In the genomic region with DNA sequence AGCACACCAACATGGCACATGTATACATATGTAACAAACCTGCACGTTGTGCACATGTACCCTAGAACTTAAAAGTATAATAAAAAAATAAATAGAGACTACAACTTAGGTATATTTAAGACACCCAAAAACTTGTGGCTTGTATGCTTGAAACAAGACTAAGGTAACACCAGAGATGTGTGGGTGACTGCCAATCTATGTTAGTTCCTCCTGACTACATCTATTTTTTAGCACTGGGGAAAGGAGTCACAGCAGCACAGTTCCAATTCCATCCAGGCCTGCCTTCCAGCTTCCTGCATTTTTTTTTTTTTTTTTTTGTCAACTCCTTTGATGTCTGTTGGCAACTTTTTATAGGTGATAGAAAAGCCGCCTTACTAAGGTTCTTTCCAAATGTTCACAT, we compare ENCODE assay signal across 26 cellular contexts. TPM values are rescaled to one million over a fixed set of nuclear protein-coding genes. Genes with fewer than 3 reads are reported as not detected.
DNase-seq lines count a peak whose midpoint lies in the region; ATAC-seq and TF ChIP-seq lines count a peak whose summit lies in the region.
"Had no signal": no experiment of that assay in that cellular context is flagged by ENCODE, and none has a peak within 500 bp of the region (broad histone marks: within the 10 kb centered on the region; RNA-seq: fewer than 3 reads in every experiment).

No MANE protein-coding gene starts in this region.

- no peak overlapping the region for H3K4me2 ChIP-seq in H9 (ENCODE audit: insufficient read depth, insufficient read length, low read length)

- H3K4me1 ChIP-seq in H9 (ENCODE audit: insufficient read depth, low read length) = no peaks in the 10 kb centered on the region

- H2AFZ ChIP-seq in H9 (ENCODE audit: low read length) = no peak overlapping the region

- H2AK5ac ChIP-seq in H9 (ENCODE audit: insufficient read length, low read length) = no peak overlapping the region

- H2BK15ac ChIP-seq in H9 (ENCODE audit: low read depth, low read length) = no peak overlapping the region

- no peaks in the 10 kb centered on the region for H3K23me2 ChIP-seq in H9 (ENCODE audit: insufficient read length, low read depth, low read length, poor library complexity, severe bottlenecking)

- H3K79me2 ChIP-seq in H9 (ENCODE audit: insufficient read depth, low read length) = no peaks in the 10 kb centered on the region; the same call in 1 of the 2 replicates

- no CpG with 5 or more reads among the region's 2 CpGs for WGBS in H9 (ENCODE audit: extremely low coverage, insufficient read length, low lambda C conversion rate)

- H3K4ac ChIP-seq in H9 (ENCODE audit: low read depth, low read length) = no peak overlapping the region

- no peaks in the 10 kb centered on the region for H3K9me3 Mint-ChIP-seq in activated T-cell treated with anti-CD3 and anti-CD28 coated beads, Interleukin-2, amount 50 U/mL, for 24 hours
- no peaks in the 10 kb centered on the region for H3K9me3 Mint-ChIP-seq in H9
- H3K9me3 Mint-ChIP-seq: CD8-positive, alpha-beta T cell had no signal

- H3K14ac ChIP-seq in H9 (ENCODE audit: insufficient read depth, low read length) = no peak overlapping the region

- no peak overlapping the region for H4K91ac ChIP-seq in H9 (ENCODE audit: insufficient read length, low read depth, low read length)

- no peak overlapping the region for H2BK20ac ChIP-seq in H9 (ENCODE audit: low read depth, low read length, poor library complexity, severe bottlenecking)

- H2BK5ac ChIP-seq in H9 (ENCODE audit: insufficient read length, low read length) = no peak overlapping the region

- H3K9me3 ChIP-seq in H9 (ENCODE audit: control insufficient read depth, low read depth, low read length) = no peaks in the 10 kb centered on the region

- H4K20me1 ChIP-seq in H9 (ENCODE audit: control insufficient read depth, insufficient read depth, insufficient read length) = no peaks in the 10 kb centered on the region

- H3K4me1 Mint-ChIP-seq in activated T-cell treated with anti-CD3 and anti-CD28 coated beads, Interleukin-2, amount 50 U/mL, for 24 hours (ENCODE audit: low read depth) = peaks cover 13% of the 10 kb centered on the region
- peaks cover 27 to 30% of the 10 kb centered on the region in 2 experiments for H3K4me1 Mint-ChIP-seq in H9

- no peak overlapping the region for H3T11ph ChIP-seq in H9 (ENCODE audit: low read length)

- no peaks in the 10 kb centered on the region for H3K27me3 ChIP-seq in H9 (ENCODE audit: insufficient read depth, low read length)

- no peaks in the 10 kb centered on the region for H3K79me1 ChIP-seq in H9 (ENCODE audit: insufficient read depth, low read depth, low read length, poor library complexity, severe bottlenecking)

- no peak overlapping the region for H3K23ac ChIP-seq in H9 (ENCODE audit: insufficient read length, low read depth, low read length)

- no peak overlapping the region for H4K8ac ChIP-seq in H9 (replicated peaks; ENCODE audit: insufficient read length, low read depth, low read length)

- H3K36me3 Mint-ChIP-seq in activated T-cell treated with anti-CD3 and anti-CD28 coated beads, Interleukin-2, amount 50 U/mL, for 24 hours (ENCODE audit: low read depth) = peaks cover 85% of the 10 kb centered on the region
- peaks cover 16 to 55% (median 39%) of the 10 kb centered on the region in 3 experiments; a peak in 6 of 7 replicates for H3K36me3 Mint-ChIP-seq in H9 (ENCODE audit: insufficient read depth in 1 of 3, low read depth in 3 of 3)

- H3K56ac ChIP-seq in H9 (ENCODE audit: insufficient read length, low read depth, low read length) = no peak overlapping the region

- no peak overlapping the region for H4K5ac ChIP-seq in H9 (ENCODE audit: insufficient read length, low read depth, low read length)

- no peak for ATAC-seq in HG02623 (IDR thresholded peaks at IDR 0.05; ENCODE audit: unreplicated experiment)
- no peak for ATAC-seq in HG03175 (IDR thresholded peaks at IDR 0.05; ENCODE audit: unreplicated experiment)
- ATAC-seq: CD8-positive, alpha-beta T cell; Right ventricle myocardium inferior had no signal

- no peak overlapping the region for H3K9ac ChIP-seq in H9 (ENCODE audit: extremely low read depth, insufficient read length, low read length)

- TF ChIP-seq CTCF in H9 (conservative IDR thresholded peaks at IDR 0.05) = no peak

- no peak overlapping the region for H3K4me3 Mint-ChIP-seq in activated T-cell treated with anti-CD3 and anti-CD28 coated beads, Interleukin-2, amount 50 U/mL, for 24 hours
- no peak overlapping the region for H3K4me3 Mint-ChIP-seq in H9
- H3K4me3 Mint-ChIP-seq: CD8-positive, alpha-beta T cell had no signal

- no peak for DNase-seq in activated T-cell treated with anti-CD3 and anti-CD28 coated beads, Interleukin-2, amount 50 U/mL, for 24 hours
- DNase-seq in activated T-cell treated with anti-CD3 and anti-CD28 coated beads for 4 hours (no peak), H9 (no peak), astrocyte of the hippocampus (ENCODE audit: low read depth, low spot score) (peak; percentile 19), putamen (ENCODE audit: low spot score) (peak; percentile 47), GM19240 (ENCODE audit: insufficient read length, low spot score) (no peak)
- DNase-seq: AML-193; C1 segment of cervical spinal cord; Calu3; CD8-positive, alpha-beta T cell; DMS153; GDM1; HCEC 1CT; IMR-90; Karpas-422; MV-4-11; NCI-H1105 treated with DMSO at 0.1 percent for 48 hours; NCI-H1694; NCI-H2081 treated with DMSO at 0.1 percent for 48 hours; NCI-H2171 treated with DMSO at 0.1 percent for 48 hours; NCI-H446; NCI-H526; OCI-M1 had no signal

- H3K27ac ChIP-seq in H9 (ENCODE audit: insufficient read length, low read depth, low read length) = no peak overlapping the region

- no peak overlapping the region for H2BK12ac ChIP-seq in H9 (ENCODE audit: insufficient read length, low read depth, low read length)

- no peak overlapping the region for H2BK120ac ChIP-seq in H9 (ENCODE audit: low read depth, low read length, poor library complexity, severe bottlenecking)

- peak overlapping the region; percentile 18 for H3K27ac Mint-ChIP-seq in activated T-cell treated with anti-CD3 and anti-CD28 coated beads, Interleukin-2, amount 50 U/mL, for 24 hours
- H3K27ac Mint-ChIP-seq in H9 = peak overlapping the region in 2 of 3 experiments; percentile 65 to 89; a peak in 5 of 7 replicates
- H3K27ac Mint-ChIP-seq: CD8-positive, alpha-beta T cell had no signal

- no peaks in the 10 kb centered on the region for H3K27me3 Mint-ChIP-seq in activated T-cell treated with anti-CD3 and anti-CD28 coated beads, Interleukin-2, amount 50 U/mL, for 24 hours
- H3K27me3 Mint-ChIP-seq in H9 (ENCODE audit: low read depth) = no peaks in the 10 kb centered on the region

- H3K18ac ChIP-seq in H9 (ENCODE audit: insufficient read length, low read depth, low read length) = no peak overlapping the region

RNA-seq across cellular contexts. Expression of gene C2orf69, which starts 18.2 kb away (rescaled TPM):
- 22.0 and 22.6 TPM in 2 replicates for total RNA-seq in H9 (2021)

RNA-seq across cellular contexts. Expression of gene TYW5, which starts 26.0 kb away (rescaled TPM):
- total RNA-seq in H9 (2021) = 16.5 and 17.7 TPM in 2 replicates

RNA-seq across cellular contexts. Expression of gene MAIP1, which starts 26.1 kb away (rescaled TPM):
- total RNA-seq in H9 (2021) = 28.6 and 32.3 TPM in 2 replicates

Comparison
In these comparisons a context has a peak if more than half of its experiments do, and no peak if none do; other contexts are left out.
1. DNase-seq: peak in astrocyte of the hippocampus (single experiment) and putamen (single experiment); none in activated T-cell treated with anti-CD3 and anti-CD28 coated beads, Interleukin-2, amount 50 U/mL, for 24 hours (single experiment), activated T-cell treated with anti-CD3 and anti-CD28 coated beads for 4 hours (single experiment), H9 (single experiment) and GM19240 (single experiment).